1 cellular context compared by ENCODE assay signal in genomic region chr10:24951201-24952145, GRCh38.
TF ChIP-seq lines count a peak whose summit lies in the region.

No MANE protein-coding gene starts in this region.

TF ChIP-seq in GM12878, 131 proteins besides CTCF, POLR2A, EP300 and RAD21 (continued from another document):
- TF ChIP-seq ZBTB33 (IDR thresholded peaks at IDR 0.05), result no peak
- TF ChIP-seq ZNF207 (IDR thresholded peaks at IDR 0.05; ENCODE audit: borderline replicate concordance), result no peak
- no peak for TF ChIP-seq BACH1 (IDR thresholded peaks at IDR 0.05; ENCODE audit: borderline replicate concordance)
- TF ChIP-seq EED (IDR thresholded peaks at IDR 0.05; ENCODE audit: low read depth), result no peak
- TF ChIP-seq CEBPZ (IDR thresholded peaks at IDR 0.05; ENCODE audit: low read depth, low read length), result no peak
- TF ChIP-seq E2F8 (IDR thresholded peaks at IDR 0.05; ENCODE audit: low read depth, partially characterized antibody), result no peak
- TF ChIP-seq CHD1 (IDR thresholded peaks at IDR 0.05; ENCODE audit: low read depth, low read length), result no peak
- TF ChIP-seq TCF12 (IDR thresholded peaks at IDR 0.05; ENCODE audit: low read depth, low read length), result no peak
- TF ChIP-seq HDAC2 (IDR thresholded peaks at IDR 0.05), result no peak
- TF ChIP-seq GABPA (IDR thresholded peaks at IDR 0.05; ENCODE audit: low read depth), result no peak
- TF ChIP-seq SMAD5 (IDR thresholded peaks at IDR 0.05; ENCODE audit: low read depth), result 0 out of 2 replicates have a peak, but pooled peaks have one; percentile 47
- 0 out of 2 replicates have a peak, but pooled peaks have one; percentile 9 for TF ChIP-seq MTA2 (IDR thresholded peaks at IDR 0.05; ENCODE audit: low read depth)
- TF ChIP-seq CBX5 (IDR thresholded peaks at IDR 0.05; ENCODE audit: low read depth), result no peak
- TF ChIP-seq SMAD1 (IDR thresholded peaks at IDR 0.05; ENCODE audit: low read depth, partially characterized antibody), result no peak
- no peak for TF ChIP-seq MEF2A (IDR thresholded peaks at IDR 0.05; ENCODE audit: insufficient read depth, low read depth, low read length)
- no peak for TF ChIP-seq ELK1 (IDR thresholded peaks at IDR 0.05; ENCODE audit: low read depth, low read length)
- TF ChIP-seq CHD4 (IDR thresholded peaks at IDR 0.05), result no peak
- 0 out of 2 replicates have a peak, but pooled peaks have one; percentile 34 for TF ChIP-seq ZSCAN29 (IDR thresholded peaks at IDR 0.05)
- no peak for TF ChIP-seq SMARCA5 (IDR thresholded peaks at IDR 0.05)
- TF ChIP-seq RFX5 (IDR thresholded peaks at IDR 0.05; ENCODE audit: low read depth, low read length), result no peak
- TF ChIP-seq IKZF2 (IDR thresholded peaks at IDR 0.05), result peak; percentile 11 to 20; a peak in 1 of 4 replicates
- TF ChIP-seq TCF3 (IDR thresholded peaks at IDR 0.05; ENCODE audit: borderline replicate concordance, insufficient read depth, low read depth, low read length), result no peak
- TF ChIP-seq ZNF687 (IDR thresholded peaks at IDR 0.05), result peak; percentile 54; the same call in 1 of the 2 replicates
- peak; percentile 33; the same call in 1 of the 2 replicates for TF ChIP-seq HDGF (IDR thresholded peaks at IDR 0.05)
- TF ChIP-seq KDM1A (IDR thresholded peaks at IDR 0.05; ENCODE audit: borderline replicate concordance), result no peak
- no peak for TF ChIP-seq REST (IDR thresholded peaks at IDR 0.05; ENCODE audit: low read depth, low read length)
- TF ChIP-seq GATAD2B (conservative IDR thresholded peaks at IDR 0.05; ENCODE audit: low read depth), result 0 out of 2 replicates have a peak, but pooled peaks have one; percentile 15
- TF ChIP-seq KLF5 (IDR thresholded peaks at IDR 0.05; ENCODE audit: partially characterized antibody), result no peak
- no peak for TF ChIP-seq BRCA1 (IDR thresholded peaks at IDR 0.05; ENCODE audit: low read depth, low read length)
- no peak for TF ChIP-seq BHLHE40 (IDR thresholded peaks at IDR 0.05; ENCODE audit: borderline replicate concordance in 1 of 2, low read depth in 2 of 2, low read length in 1 of 2)
- peak; percentile 39; the same call in 1 of the 2 replicates for TF ChIP-seq NR2F1 (conservative IDR thresholded peaks at IDR 0.05)
TF ChIP-seq in GM12878: peak in this region for 8.
